In genomic region chr19:29442910-29443309, GRCh38 we compare ENCODE assay signal across 17 cellular contexts.
DNase-seq lines count a peak whose midpoint lies in the region; TF ChIP-seq lines count a peak whose summit lies in the region.
"Had no signal": no experiment of that assay in that cellular context is flagged by ENCODE, and none has a peak within 500 bp of the region (broad histone marks: within the 10 kb centered on the region; RNA-seq: fewer than 3 reads in every experiment).

No MANE protein-coding gene starts in this region.

- no peak overlapping the region for H2BK5ac ChIP-seq in neuronal stem cell (ENCODE audit: low read length)

- H2BK120ac ChIP-seq in neuronal stem cell (ENCODE audit: low read depth, low read length): no peak overlapping the region

- H2AFZ ChIP-seq in neuronal stem cell (ENCODE audit: low read length): no peak overlapping the region

- no peak overlapping the region for H3K4ac ChIP-seq in neuronal stem cell (ENCODE audit: low read length)

- no peak for TF ChIP-seq POLR2A in testis (IDR thresholded peaks at IDR 0.05)

- peaks cover 22% of the 10 kb centered on the region for H3K9me3 ChIP-seq in left ventricle myocardium inferior (replicated peaks)
- peaks cover 0 to 4% of the 10 kb centered on the region in 2 donors for H3K9me3 ChIP-seq in neuronal stem cell (replicated peaks in 1 of 2; ENCODE audit: control insufficient read depth in 2 of 2, insufficient read depth in 1 of 2, low read depth in 1 of 2, low read length in 2 of 2)
- H3K9me3 ChIP-seq in testis: no peaks in the 10 kb centered on the region

- no peak overlapping the region for H3K4me2 ChIP-seq in neuronal stem cell (ENCODE audit: insufficient read depth, low read length, poor library complexity, severe bottlenecking)
- H3K4me2 ChIP-seq: BLaER1 treated with 17β-estradiol and CSF1 and Interleukin-3, amounts not matched to agents 10 nM and 100 nM had no signal

- no peak overlapping the region for H4K91ac ChIP-seq in neuronal stem cell (ENCODE audit: low read depth, low read length, poor library complexity)

- TF ChIP-seq CTCF in left ventricle myocardium inferior (IDR thresholded peaks at IDR 0.05; ENCODE audit: borderline replicate concordance) (no peak), testis (IDR thresholded peaks at IDR 0.05) (no peak)

- H3K27me3 ChIP-seq in left ventricle myocardium inferior (ENCODE audit: low read depth) (peaks cover 40% of the 10 kb centered on the region), neuronal stem cell (ENCODE audit: control insufficient read depth in 3 of 3, insufficient read depth in 3 of 3, low read depth in 1 of 3, low read length in 3 of 3) (no peaks in the 10 kb centered on the region), testis (no peaks in the 10 kb centered on the region)
- H3K27me3 ChIP-seq: BLaER1 treated with 17β-estradiol and CSF1 and Interleukin-3, amounts not matched to agents 10 nM and 100 nM had no signal

- no peak overlapping the region for H3K18ac ChIP-seq in neuronal stem cell (ENCODE audit: low read length)

- peak overlapping the region; percentile 24 for H2BK12ac ChIP-seq in neuronal stem cell (ENCODE audit: low read length)

- H3K4me3 ChIP-seq in left ventricle myocardium inferior (no peak overlapping the region), neuronal stem cell (ENCODE audit: low read length in 2 of 2) (no peak overlapping the region), testis (no peak overlapping the region)
- H3K4me3 ChIP-seq: BLaER1 treated with 17β-estradiol and CSF1 and Interleukin-3, amounts not matched to agents 10 nM and 100 nM had no signal

- H3K36me3 ChIP-seq in left ventricle myocardium inferior: no peaks in the 10 kb centered on the region
- H3K36me3 ChIP-seq in neuronal stem cell (replicated peaks in 1 of 2; ENCODE audit: control insufficient read depth in 2 of 2, insufficient read depth in 2 of 2, low read length in 2 of 2): no peaks in the 10 kb centered on the region
- no peaks in the 10 kb centered on the region for H3K36me3 ChIP-seq in testis (ENCODE audit: low read depth, missing control alignments)
- H3K36me3 ChIP-seq: BLaER1 treated with 17β-estradiol and CSF1 and Interleukin-3, amounts not matched to agents 10 nM and 100 nM had no signal

- DNase-seq in cardiac septum (ENCODE audit: low spot score): peak; percentile 47
- DNase-seq in left ventricle myocardium inferior: no peak
- DNase-seq in neuronal stem cell (ENCODE audit: low spot score): no peak
- peak; percentile 5 for DNase-seq in testis
- DNase-seq in AG08395 (ENCODE audit: low spot score): no peak
- no peak for DNase-seq in NCI-H526 treated with DMSO at 0.1 percent for 48 hours (lab: John Stamatoyannopoulos, UW)
- DNase-seq: 8988T; ACHN; AML-193; Caco-2; Calu3; CD4-positive, alpha-beta T cell; CD8-positive, alpha-beta T cell; DMS79 treated with DMSO at 0.1 percent for 48 hours; GF-D8 had no signal

- no peak overlapping the region for H4K8ac ChIP-seq in neuronal stem cell (ENCODE audit: low read depth, low read length)

- no CpG with 5 or more reads among the region's 5 CpGs for whole genome bisulfite sequencing in neuronal stem cell (ENCODE audit: extremely low coverage in 2 of 2, insufficient read length in 2 of 2, insufficient replicate concordance in 1 of 2), 2 donors
- 75 to 83% methylated on average over 2 to 5 of the region's 5 CpGs for WGBS in testis, 2 donors

- no peak overlapping the region for H3K9ac ChIP-seq in neuronal stem cell (ENCODE audit: low read depth, low read length, poor library complexity)
- H3K9ac ChIP-seq: BLaER1 treated with 17β-estradiol and CSF1 and Interleukin-3, amounts not matched to agents 10 nM and 100 nM had no signal

- H3K4me1 ChIP-seq in left ventricle myocardium inferior (no peaks in the 10 kb centered on the region), neuronal stem cell (ENCODE audit: control insufficient read depth in 2 of 2, insufficient read depth in 1 of 2, low read depth in 1 of 2, low read length in 2 of 2) (no peaks in the 10 kb centered on the region), testis (no peaks in the 10 kb centered on the region)
- H3K4me1 ChIP-seq: BLaER1 treated with 17β-estradiol and CSF1 and Interleukin-3, amounts not matched to agents 10 nM and 100 nM; Caco-2 had no signal

- H3K23ac ChIP-seq in neuronal stem cell (ENCODE audit: low read depth, low read length, poor library complexity): no peak overlapping the region

- H3K14ac ChIP-seq in neuronal stem cell (ENCODE audit: low read length): no peak overlapping the region

- H2AK5ac ChIP-seq in neuronal stem cell (ENCODE audit: low read depth, low read length): peak overlapping the region; percentile 38

- intact Hi-C loops in cardiac septum (cut with DNase I) (no loop called here), left ventricle myocardium inferior (cut with micrococcal nuclease) (no loop called here), testis (cut with DNase I; ENCODE audit: low total_unique reads) (no loop called here)

- peak overlapping the region; percentile 27 for H2BK15ac ChIP-seq in neuronal stem cell (ENCODE audit: low read length)

- H3K27ac ChIP-seq in left ventricle myocardium inferior (replicated peaks) (no peak overlapping the region), neuronal stem cell (replicated peaks; ENCODE audit: low read length) (no peak overlapping the region), testis (no peak overlapping the region)
- H3K27ac ChIP-seq: BLaER1 treated with 17β-estradiol and CSF1 and Interleukin-3, amounts not matched to agents 10 nM and 100 nM; C4-2B had no signal

- H3K79me1 ChIP-seq in neuronal stem cell (ENCODE audit: low read depth, low read length): no peaks in the 10 kb centered on the region

Comparison
In these comparisons a context has a peak if more than half of its experiments do, and no peak if none do; other contexts are left out.
1. DNase-seq: peak in cardiac septum (single experiment) and testis (single experiment); none in left ventricle myocardium inferior (single experiment), neuronal stem cell (single experiment), AG08395 (single experiment) and NCI-H526 treated with DMSO at 0.1 percent for 48 hours (single experiment).